ENCODE assay signal across 16 cellular contexts in genomic region chr2:45968946-45969584, GRCh38.
DNase-seq lines count a peak whose midpoint lies in the region; ATAC-seq, FAIRE-seq and TF ChIP-seq lines count a peak whose summit lies in the region.
"Had no signal": no experiment of that assay in that cellular context is flagged by ENCODE, and none has a peak within 500 bp of the region (broad histone marks: within the 10 kb centered on the region; RNA-seq: fewer than 3 reads in every experiment).

No MANE protein-coding gene starts in this region.

- TF ChIP-seq POLR2A in GM12892 (IDR thresholded peaks at IDR 0.05; ENCODE audit: low read depth, low read length), result no peak

- no peak overlapping the region for H3K27ac Mint-ChIP-seq in Calu3 (ENCODE audit: unreplicated experiment)
- H3K27ac Mint-ChIP-seq: activated CD8-positive, alpha-beta T cell treated with anti-CD3 and anti-CD28 coated beads for 36 hours; mesothelial cell of epicardium had no signal

- no peak overlapping the region for H3K27ac ChIP-seq in psoas muscle
- H3K27ac ChIP-seq in hepatocyte, result no peak overlapping the region
- H3K27ac ChIP-seq: dorsolateral prefrontal cortex, esophagus muscularis mucosa had no signal

- H3K36me3 ChIP-seq in psoas muscle (ENCODE audit: insufficient read depth in 1 of 2, low read depth in 1 of 2) (no peaks in the 10 kb centered on the region), hepatocyte (replicated peaks; ENCODE audit: insufficient read depth, low read depth) (no peaks in the 10 kb centered on the region)
- H3K36me3 ChIP-seq: esophagus muscularis mucosa had no signal

- no peak overlapping the region for H2AFZ ChIP-seq in hepatocyte

- no peaks in the 10 kb centered on the region for H3K27me3 Mint-ChIP-seq in Calu3 (ENCODE audit: unreplicated experiment)
- H3K27me3 Mint-ChIP-seq: activated CD8-positive, alpha-beta T cell treated with anti-CD3 and anti-CD28 coated beads for 36 hours had no signal

- H3K4me1 Mint-ChIP-seq in Calu3 (ENCODE audit: low read depth, unreplicated experiment), result peaks cover 41% of the 10 kb centered on the region

- no peak overlapping the region for H3K4me2 ChIP-seq in hepatocyte

- no peaks in the 10 kb centered on the region for H3K79me2 ChIP-seq in hepatocyte

- in situ Hi-C loops in ACHN (cut with HindIII; ENCODE audit: low pct_ligation_motif_present, low pct_unique_long_range_greater_than_20kb, low sequenced_read_pairs), result no loop called here

- intact Hi-C loops in psoas muscle (cut with DNase I) (no loop called here), Calu3 (cut with micrococcal nuclease; ENCODE audit: unreplicated experiment) (no loop called here)

- 32 to 39% (median 36%) methylated on average over 14 of the region's 14 CpGs for WGBS in psoas muscle, 3 donors
- 92% methylated on average over 14 of the region's 14 CpGs for WGBS in hepatocyte (ENCODE audit: low lambda C conversion rate, missing lambda C conversion rate)

- TF ChIP-seq CTCF in psoas muscle (IDR thresholded peaks at IDR 0.05), result no peak
- no peak for TF ChIP-seq CTCF in hepatocyte (IDR thresholded peaks at IDR 0.05; ENCODE audit: poor library complexity)
- TF ChIP-seq CTCF in Calu3 (IDR thresholded peaks at IDR 0.05; ENCODE audit: unreplicated experiment), result no peak

- H3K9me3 Mint-ChIP-seq in Calu3 (ENCODE audit: low read depth, unreplicated experiment), result no peaks in the 10 kb centered on the region
- H3K9me3 Mint-ChIP-seq: activated CD8-positive, alpha-beta T cell treated with anti-CD3 and anti-CD28 coated beads for 36 hours; mesothelial cell of epicardium had no signal

- H3K9me2 ChIP-seq in hepatocyte (replicated peaks; ENCODE audit: insufficient read depth), result no peaks in the 10 kb centered on the region

- FAIRE-seq in GM12892 (lab: Jason Lieb, UNC), result no peak

- DNase-seq in ACHN (peak; percentile 68), M059J (ENCODE audit: low read depth) (peak; percentile 14), glomerular visceral epithelial cell (ENCODE audit: extremely low spot score) (peak; percentile 54), psoas muscle (peak; percentile 49 to 61), hepatocyte (ENCODE audit: low spot score) (no peak), Calu3 (no peak), GM12892 (ENCODE audit: insufficient read length) (no peak)
- DNase-seq in activated CD4-positive, CD25-positive, alpha-beta regulatory T cell (lab: John Stamatoyannopoulos, UW), result no peak
- DNase-seq: activated CD8-positive, alpha-beta T cell treated with anti-CD3 and anti-CD28 coated beads for 36 hours; anterior cingulate cortex; Caco-2; dorsolateral prefrontal cortex; NCI-H187; NCI-H524 had no signal

- ATAC-seq in psoas muscle, result peak in 3 of 4 donors; percentile 34 to 56 (median 49)
- ATAC-seq: activated CD8-positive, alpha-beta T cell treated with anti-CD3 and anti-CD28 coated beads for 36 hours had no signal

- no peaks in the 10 kb centered on the region for H3K9me3 ChIP-seq in psoas muscle
- no peaks in the 10 kb centered on the region for H3K9me3 ChIP-seq in hepatocyte (ENCODE audit: low read depth)
- H3K9me3 ChIP-seq: Caco-2, esophagus muscularis mucosa had no signal

- H3K27me3 ChIP-seq in psoas muscle (ENCODE audit: insufficient read depth in 3 of 3, low read length in 2 of 3) (no peaks in the 10 kb centered on the region), hepatocyte (no peaks in the 10 kb centered on the region)
- H3K27me3 ChIP-seq: dorsolateral prefrontal cortex, esophagus muscularis mucosa had no signal

- peaks cover 3% of the 10 kb centered on the region for H3K4me1 ChIP-seq in psoas muscle
- H3K4me1 ChIP-seq in hepatocyte (ENCODE audit: insufficient read depth), result peaks cover 10% of the 10 kb centered on the region
- H3K4me1 ChIP-seq: Caco-2 had no signal

- CTCF ChIA-PET in Calu3 (lab: Charles Lee), result no interaction called here

- BruUV-seq in Calu3 (replicated peaks; lab: Mats Ljungman, UMichigan), result no TSS peak

- H3K4me3 ChIP-seq in psoas muscle (no peak overlapping the region), hepatocyte (no peak overlapping the region)
- H3K4me3 ChIP-seq: dorsolateral prefrontal cortex, esophagus muscularis mucosa had no signal

- H3K4me3 Mint-ChIP-seq in Calu3 (ENCODE audit: low read depth, unreplicated experiment), result no peak overlapping the region
- H3K4me3 Mint-ChIP-seq: activated CD8-positive, alpha-beta T cell treated with anti-CD3 and anti-CD28 coated beads for 36 hours; mesothelial cell of epicardium had no signal

- no peaks in the 10 kb centered on the region for H4K20me1 ChIP-seq in hepatocyte (ENCODE audit: insufficient read depth, poor library complexity, severe bottlenecking)

- H3K36me3 Mint-ChIP-seq in Calu3 (ENCODE audit: insufficient read depth, unreplicated experiment), result no peaks in the 10 kb centered on the region
- H3K36me3 Mint-ChIP-seq: mesothelial cell of epicardium had no signal

Comparison
In these comparisons a context has a peak if more than half of its experiments do, and no peak if none do; other contexts are left out.
1. DNase-seq: peak in ACHN (single experiment), M059J (single experiment), glomerular visceral epithelial cell (single experiment) and psoas muscle (2 of 2); none in hepatocyte (single experiment), Calu3 (single experiment), GM12892 (single experiment) and activated CD4-positive, CD25-positive, alpha-beta regulatory T cell (0 of 4).